Comparison of ENCODE assay signal across 8 cellular contexts in the genomic region with DNA sequence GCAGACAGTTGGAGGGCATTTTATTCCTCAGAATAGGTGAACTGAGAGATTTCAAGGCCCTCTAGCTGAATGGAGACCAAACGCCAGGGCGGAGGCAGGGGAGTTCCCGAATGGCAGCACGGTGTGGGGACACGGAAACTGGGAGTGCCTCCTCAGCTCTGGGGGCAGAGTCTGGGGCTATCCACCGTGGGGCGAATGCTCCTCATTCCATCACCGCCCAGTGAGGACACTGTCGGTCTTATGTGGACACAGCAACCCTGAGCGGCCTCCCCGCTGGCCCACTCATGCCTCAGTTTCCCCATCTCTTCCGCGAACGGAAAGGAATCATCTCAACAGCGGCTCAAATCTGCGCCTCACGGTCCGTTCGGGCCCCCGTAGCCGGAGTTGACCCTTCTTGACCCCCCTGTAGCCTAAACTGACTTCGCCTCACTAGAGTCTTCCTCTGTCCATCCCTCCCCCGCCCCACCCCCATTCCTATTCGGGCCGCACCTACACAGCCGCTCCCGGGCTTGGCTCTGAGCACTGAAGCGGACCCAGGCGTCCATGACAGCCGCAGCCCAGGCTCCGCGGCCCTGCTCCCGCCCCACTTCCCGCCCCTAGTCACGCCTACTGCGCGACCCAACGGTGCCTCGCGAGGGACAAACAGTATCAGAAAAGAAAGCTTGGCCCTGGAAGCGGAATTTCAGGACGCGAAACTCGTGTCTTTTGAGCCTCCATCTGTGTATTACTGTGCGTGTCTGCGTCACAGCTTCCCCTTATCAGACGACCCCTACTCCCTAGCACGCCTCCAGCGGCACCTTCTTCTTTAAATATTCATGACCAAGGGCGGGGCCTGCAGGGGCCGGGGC. TPM values are rescaled to one million over a fixed set of nuclear protein-coding genes. Genes with fewer than 3 reads are reported as not detected.
DNase-seq lines count a peak whose midpoint lies in the region; ATAC-seq, FAIRE-seq and TF ChIP-seq lines count a peak whose summit lies in the region.

A gene with protein sequence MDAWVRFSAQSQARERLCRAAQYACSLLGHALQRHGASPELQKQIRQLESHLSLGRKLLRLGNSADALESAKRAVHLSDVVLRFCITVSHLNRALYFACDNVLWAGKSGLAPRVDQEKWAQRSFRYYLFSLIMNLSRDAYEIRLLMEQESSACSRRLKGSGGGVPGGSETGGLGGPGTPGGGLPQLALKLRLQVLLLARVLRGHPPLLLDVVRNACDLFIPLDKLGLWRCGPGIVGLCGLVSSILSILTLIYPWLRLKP (minus strand): TSS at position 574 of the 848 bp plus-strand sequence. CDS start 29 bp downstream, at position 545.

- peak within 1 kb of the TSS; percentile 93 for H3K27ac Mint-ChIP-seq in activated B cell treated with CpG ODN at 0.5 μM for 24 hours

- H3K4me1 Mint-ChIP-seq in activated B cell treated with CpG ODN at 0.5 μM for 24 hours = peaks cover 35% of the 10 kb centered on the region

- peaks cover 47% of the 10 kb centered on the region for H3K36me3 Mint-ChIP-seq in activated B cell treated with CpG ODN at 0.5 μM for 24 hours (ENCODE audit: low read depth)

- CTCF ChIA-PET in activated B cell treated with CpG ODN at 0.5 μM for 24 hours (lab: Charles Lee) = interaction anchor here (1.2 to 2.2 kb wide), 6 partner anchors 9 to 73 kb away, joined by 3 to 8 read pairs (median 4); a partner anchor contains a TSS

- H3K4me3 ChIP-seq in cardiac fibroblast (replicated peaks in 1 of 2; ENCODE audit: low read depth in 2 of 2, low read length in 2 of 2) = peak within 1 kb of the TSS; percentile 93 to 94

- intact Hi-C loops in activated B cell treated with CpG ODN at 0.5 μM for 24 hours (cut with micrococcal nuclease) = loop anchor here (1.0 kb wide), 3 partner anchors 9 to 59 kb away; a partner anchor contains a TSS

- TF ChIP-seq CTCF in activated B cell treated with CpG ODN at 0.5 μM for 24 hours (IDR thresholded peaks at IDR 0.05) (no peak), cardiac fibroblast (IDR thresholded peaks at IDR 0.05; ENCODE audit: low read depth, low read length) (no peak)

- ATAC-seq in GM19035 (IDR thresholded peaks at IDR 0.05; ENCODE audit: unreplicated experiment) = peak; percentile 85
- ATAC-seq in HG03342 (IDR thresholded peaks at IDR 0.05; ENCODE audit: unreplicated experiment) = peak; percentile 79
- peak; percentile 90 for ATAC-seq in activated B cell treated with CpG ODN at 0.5 μM for 24 hours (ENCODE audit: low read depth)

- peak within 1 kb of the TSS; percentile 95 for H3K4me3 Mint-ChIP-seq in activated B cell treated with CpG ODN at 0.5 μM for 24 hours

- peak; percentile 90 for DNase-seq in AG08396 (ENCODE audit: low spot score)
- DNase-seq in NCI-H345 treated with DMSO at 0.1 percent for 48 hours (lab: John Stamatoyannopoulos, UW; ENCODE audit: unreplicated experiment) = peak; percentile 100
- DNase-seq in activated B cell treated with CpG ODN at 0.5 μM for 24 hours = peak; percentile 88
- DNase-seq in cardiac fibroblast (ENCODE audit: low read depth in 2 of 2) = peak; percentile 90
- peak; percentile 91 for DNase-seq in stimulated activated CD4-positive, alpha-beta T cell treated with anti-CD3 and anti-CD28 coated beads, Interleukin-12 subunit alpha, Interleukin-12 subunit beta, amount 100 ng/mL, for 4 hours

- no peaks in the 10 kb centered on the region for H3K27me3 Mint-ChIP-seq in activated B cell treated with CpG ODN at 0.5 μM for 24 hours

- peak; percentile 60 for FAIRE-seq in islet of Langerhans (lab: Jason Lieb, UNC)

- POLR2A ChIA-PET in activated B cell treated with CpG ODN at 0.5 μM for 24 hours (lab: Charles Lee) = interaction anchor here (0.7 to 3.9 kb wide), 26 partner anchors 9 to 1681 kb away, joined by 3 to 109 read pairs (median 5); a partner anchor contains a TSS

- H3K9me3 Mint-ChIP-seq in activated B cell treated with CpG ODN at 0.5 μM for 24 hours = no peaks in the 10 kb centered on the region

RNA-seq across cellular contexts. Expression of the gene that starts here (rescaled TPM):
- 42.7 and 47.7 TPM in 2 replicates for total RNA-seq in activated B cell treated with CpG ODN at 0.5 μM for 24 hours

Comparison
In these comparisons a context has a peak if more than half of its experiments do, and no peak if none do; other contexts are left out.
1. Peak in every context shown above with its lines: DNase-seq, ATAC-seq and H3K4me3 ChIP-seq.